ENCODE assay signal across 21 cellular contexts in the genomic region with DNA sequence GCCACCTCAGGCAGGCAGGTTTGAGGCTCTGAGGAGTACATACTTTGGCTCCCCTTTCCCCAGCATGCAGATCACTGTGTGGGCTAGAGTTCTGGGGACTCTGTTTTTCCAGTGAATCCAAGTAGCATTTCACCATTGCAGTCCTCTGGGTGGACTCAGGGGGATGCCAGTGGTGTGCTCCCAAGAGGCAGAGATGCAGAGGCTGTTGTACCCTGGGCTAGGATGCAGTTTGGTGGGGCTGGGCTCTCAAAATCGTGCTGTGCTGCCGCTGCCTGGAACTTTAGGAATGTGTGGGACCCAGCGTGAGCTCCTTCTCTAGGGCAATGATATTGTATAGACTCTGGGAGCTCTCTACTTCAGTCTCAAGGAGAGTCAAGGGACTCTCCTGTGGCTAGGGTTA.
"Had no signal": no experiment of that assay in that cellular context is flagged by ENCODE, and none has a peak within 500 bp of the region (broad histone marks: within the 10 kb centered on the region; RNA-seq: fewer than 3 reads in every experiment).

No MANE protein-coding gene starts in this region.

- FAIRE-seq: bronchial epithelial cell, keratinocyte had no signal

- ATAC-seq: activated CD4-positive, alpha-beta T cell treated with anti-CD3 and anti-CD28 coated beads for 36 hours; activated CD8-positive, alpha-beta memory T cell treated with anti-CD3 and anti-CD28 coated beads, Interleukin-2, amount 10 ng/mL, durations not matched to agents 7 days and 5 days; activated CD8-positive, alpha-beta T cell treated with anti-CD3 and anti-CD28 coated beads, Interleukin-2, amount 10 ng/mL, durations not matched to agents 7 days and 5 days; activated naive CD4-positive, alpha-beta T cell treated with anti-CD3 and anti-CD28 coated beads, Interleukin-2, amount 50 U/mL, for 72 hours; activated T-cell treated with anti-CD3 and anti-CD28 coated beads, Interleukin-2, amount 50 U/mL, for 72 hours; foreskin keratinocyte; heart right ventricle; naive thymus-derived CD8-positive, alpha-beta T cell; right lobe of liver; upper lobe of right lung had no signal

- H3K9me3 ChIP-seq: esophagus muscularis mucosa, right lobe of liver, suprapubic skin, tibial artery, upper lobe of right lung had no signal

- DNase-seq: activated CD4-positive, alpha-beta T cell treated with anti-CD3 and anti-CD28 coated beads for 36 hours; activated CD4-positive, CD25-positive, alpha-beta regulatory T cell; activated CD8-positive, alpha-beta memory T cell treated with anti-CD3 and anti-CD28 coated beads, Interleukin-2, amount 10 ng/mL, durations not matched to agents 7 days and 5 days; activated CD8-positive, alpha-beta T cell treated with anti-CD3 and anti-CD28 coated beads, Interleukin-2, amount 10 ng/mL, durations not matched to agents 7 days and 5 days; activated naive CD4-positive, alpha-beta T cell; activated T-cell treated with anti-CD3 and anti-CD28 coated beads, Interleukin-2, amount 50 U/mL, for 72 hours; foreskin keratinocyte; heart right ventricle; naive thymus-derived CD8-positive, alpha-beta T cell; right lobe of liver; stimulated activated CD4-positive, alpha-beta T cell treated with anti-CD3 and anti-CD28 coated beads, Interleukin-12 subunit alpha, Interleukin-12 subunit beta, amount 100 ng/mL, for 4 hours; stimulated activated CD4-positive, alpha-beta T cell treated with anti-CD3 and anti-CD28 coated beads, Interleukin-4, amount 100 ng/mL, for 24 hours; T-helper 1 cell; tibial artery; upper lobe of right lung had no signal

- H3K36me3 ChIP-seq: esophagus muscularis mucosa, heart right ventricle, right lobe of liver, suprapubic skin, tibial artery, upper lobe of right lung had no signal

- H3K27me3 ChIP-seq: esophagus muscularis mucosa, heart right ventricle, right lobe of liver, suprapubic skin, tibial artery, upper lobe of right lung had no signal

- H3K27ac ChIP-seq: esophagus muscularis mucosa, foreskin keratinocyte, heart right ventricle, right lobe of liver, skin epidermis, suprapubic skin, tibial artery, upper lobe of right lung had no signal

- H3K4me1 ChIP-seq: esophagus muscularis mucosa, foreskin keratinocyte, heart right ventricle, right lobe of liver, suprapubic skin, tibial artery, upper lobe of right lung had no signal

- H3K4me3 ChIP-seq: esophagus muscularis mucosa, heart right ventricle, right lobe of liver, skin epidermis, suprapubic skin, tibial artery, upper lobe of right lung had no signal
